In the genomic region with DNA sequence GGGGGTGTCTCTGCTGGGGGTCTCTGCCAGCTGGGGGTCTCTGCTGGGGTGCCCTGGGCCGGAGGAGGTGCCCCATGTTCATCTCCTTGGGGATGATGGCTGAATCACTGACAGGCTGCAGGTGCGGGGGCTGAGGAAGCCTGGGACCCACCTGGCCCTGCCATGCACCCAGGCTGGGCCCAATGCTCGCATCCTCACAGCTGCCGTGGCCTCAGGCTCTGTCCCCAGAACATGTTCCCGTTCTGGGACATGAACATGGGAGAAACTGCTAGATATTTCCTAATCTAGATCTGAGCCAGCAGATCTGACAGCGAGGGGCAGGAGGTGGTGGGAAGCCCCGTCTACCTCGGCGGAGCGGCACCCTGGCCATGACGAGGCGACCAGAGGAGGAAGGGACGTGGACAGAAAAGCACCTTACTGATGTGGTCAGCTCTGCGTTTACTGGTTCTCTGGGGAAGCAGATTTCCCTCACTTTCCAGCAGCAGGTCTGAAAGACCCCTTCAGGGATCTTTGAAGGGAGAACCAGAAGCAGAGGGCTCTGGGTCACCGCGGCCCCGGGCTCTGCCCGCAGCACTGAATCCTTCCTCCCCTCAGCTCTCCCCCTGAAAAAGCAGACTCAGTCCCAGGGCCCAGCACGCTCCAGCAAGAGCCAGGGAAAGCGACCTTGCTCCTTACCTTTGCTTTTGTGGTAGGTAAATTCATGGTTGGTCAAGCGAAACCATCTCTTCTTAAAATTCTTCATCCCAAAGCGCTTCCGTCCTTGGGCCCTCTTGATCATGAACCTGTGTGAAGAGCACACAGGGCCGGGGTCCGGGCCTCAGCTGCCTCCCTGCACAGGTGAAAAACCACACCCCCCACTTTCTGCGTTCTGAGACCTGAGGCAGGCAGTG, we compare ENCODE assay signal across 1 cellular context.
TF ChIP-seq lines count a peak whose summit lies in the region.

No MANE protein-coding gene starts in this region.

TF ChIP-seq in HEK293, 187 proteins besides CTCF, POLR2A, EP300 and RAD21 (continued from another document):
- TF ChIP-seq, protein P1, sequence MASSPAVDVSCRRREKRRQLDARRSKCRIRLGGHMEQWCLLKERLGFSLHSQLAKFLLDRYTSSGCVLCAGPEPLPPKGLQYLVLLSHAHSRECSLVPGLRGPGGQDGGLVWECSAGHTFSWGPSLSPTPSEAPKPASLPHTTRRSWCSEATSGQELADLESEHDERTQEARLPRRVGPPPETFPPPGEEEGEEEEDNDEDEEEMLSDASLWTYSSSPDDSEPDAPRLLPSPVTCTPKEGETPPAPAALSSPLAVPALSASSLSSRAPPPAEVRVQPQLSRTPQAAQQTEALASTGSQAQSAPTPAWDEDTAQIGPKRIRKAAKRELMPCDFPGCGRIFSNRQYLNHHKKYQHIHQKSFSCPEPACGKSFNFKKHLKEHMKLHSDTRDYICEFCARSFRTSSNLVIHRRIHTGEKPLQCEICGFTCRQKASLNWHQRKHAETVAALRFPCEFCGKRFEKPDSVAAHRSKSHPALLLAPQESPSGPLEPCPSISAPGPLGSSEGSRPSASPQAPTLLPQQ (tag by site-specific recombination; IDR thresholded peaks at IDR 0.05): no peak
- TF ChIP-seq ZXDB (tag by site-specific recombination; IDR thresholded peaks at IDR 0.05) (no peak), SCRT1 (tag by site-specific recombination; IDR thresholded peaks at IDR 0.05; ENCODE audit: borderline replicate concordance) (no peak), ZNF132 (tag by site-specific recombination; IDR thresholded peaks at IDR 0.05; ENCODE audit: borderline replicate concordance) (no peak), ZNF707 (tag by site-specific recombination; IDR thresholded peaks at IDR 0.05) (no peak), ZNF416 (tag by site-specific recombination; IDR thresholded peaks at IDR 0.05) (no peak), ZNF335 (tag by site-specific recombination; conservative IDR thresholded peaks at IDR 0.05) (no peak), ZBTB7A (tag by site-specific recombination; IDR thresholded peaks at IDR 0.05; ENCODE audit: low read depth) (peak; percentile 61; the same call in 1 of the 2 replicates)
- TF ChIP-seq, protein P2, sequence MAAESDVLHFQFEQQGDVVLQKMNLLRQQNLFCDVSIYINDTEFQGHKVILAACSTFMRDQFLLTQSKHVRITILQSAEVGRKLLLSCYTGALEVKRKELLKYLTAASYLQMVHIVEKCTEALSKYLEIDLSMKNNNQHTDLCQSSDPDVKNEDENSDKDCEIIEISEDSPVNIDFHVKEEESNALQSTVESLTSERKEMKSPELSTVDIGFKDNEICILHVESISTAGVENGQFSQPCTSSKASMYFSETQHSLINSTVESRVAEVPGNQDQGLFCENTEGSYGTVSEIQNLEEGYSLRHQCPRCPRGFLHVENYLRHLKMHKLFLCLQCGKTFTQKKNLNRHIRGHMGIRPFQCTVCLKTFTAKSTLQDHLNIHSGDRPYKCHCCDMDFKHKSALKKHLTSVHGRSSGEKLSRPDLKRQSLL (tag by site-specific recombination; IDR thresholded peaks at IDR 0.05): no peak
- TF ChIP-seq, protein P3, sequence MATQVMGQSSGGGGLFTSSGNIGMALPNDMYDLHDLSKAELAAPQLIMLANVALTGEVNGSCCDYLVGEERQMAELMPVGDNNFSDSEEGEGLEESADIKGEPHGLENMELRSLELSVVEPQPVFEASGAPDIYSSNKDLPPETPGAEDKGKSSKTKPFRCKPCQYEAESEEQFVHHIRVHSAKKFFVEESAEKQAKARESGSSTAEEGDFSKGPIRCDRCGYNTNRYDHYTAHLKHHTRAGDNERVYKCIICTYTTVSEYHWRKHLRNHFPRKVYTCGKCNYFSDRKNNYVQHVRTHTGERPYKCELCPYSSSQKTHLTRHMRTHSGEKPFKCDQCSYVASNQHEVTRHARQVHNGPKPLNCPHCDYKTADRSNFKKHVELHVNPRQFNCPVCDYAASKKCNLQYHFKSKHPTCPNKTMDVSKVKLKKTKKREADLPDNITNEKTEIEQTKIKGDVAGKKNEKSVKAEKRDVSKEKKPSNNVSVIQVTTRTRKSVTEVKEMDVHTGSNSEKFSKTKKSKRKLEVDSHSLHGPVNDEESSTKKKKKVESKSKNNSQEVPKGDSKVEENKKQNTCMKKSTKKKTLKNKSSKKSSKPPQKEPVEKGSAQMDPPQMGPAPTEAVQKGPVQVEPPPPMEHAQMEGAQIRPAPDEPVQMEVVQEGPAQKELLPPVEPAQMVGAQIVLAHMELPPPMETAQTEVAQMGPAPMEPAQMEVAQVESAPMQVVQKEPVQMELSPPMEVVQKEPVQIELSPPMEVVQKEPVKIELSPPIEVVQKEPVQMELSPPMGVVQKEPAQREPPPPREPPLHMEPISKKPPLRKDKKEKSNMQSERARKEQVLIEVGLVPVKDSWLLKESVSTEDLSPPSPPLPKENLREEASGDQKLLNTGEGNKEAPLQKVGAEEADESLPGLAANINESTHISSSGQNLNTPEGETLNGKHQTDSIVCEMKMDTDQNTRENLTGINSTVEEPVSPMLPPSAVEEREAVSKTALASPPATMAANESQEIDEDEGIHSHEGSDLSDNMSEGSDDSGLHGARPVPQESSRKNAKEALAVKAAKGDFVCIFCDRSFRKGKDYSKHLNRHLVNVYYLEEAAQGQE (tag by site-specific recombination; IDR thresholded peaks at IDR 0.05): no peak
- TF ChIP-seq, protein P4, sequence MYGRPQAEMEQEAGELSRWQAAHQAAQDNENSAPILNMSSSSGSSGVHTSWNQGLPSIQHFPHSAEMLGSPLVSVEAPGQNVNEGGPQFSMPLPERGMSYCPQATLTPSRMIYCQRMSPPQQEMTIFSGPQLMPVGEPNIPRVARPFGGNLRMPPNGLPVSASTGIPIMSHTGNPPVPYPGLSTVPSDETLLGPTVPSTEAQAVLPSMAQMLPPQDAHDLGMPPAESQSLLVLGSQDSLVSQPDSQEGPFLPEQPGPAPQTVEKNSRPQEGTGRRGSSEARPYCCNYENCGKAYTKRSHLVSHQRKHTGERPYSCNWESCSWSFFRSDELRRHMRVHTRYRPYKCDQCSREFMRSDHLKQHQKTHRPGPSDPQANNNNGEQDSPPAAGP (tag by site-specific recombination; IDR thresholded peaks at IDR 0.05): no peak
- TF ChIP-seq, protein P5, sequence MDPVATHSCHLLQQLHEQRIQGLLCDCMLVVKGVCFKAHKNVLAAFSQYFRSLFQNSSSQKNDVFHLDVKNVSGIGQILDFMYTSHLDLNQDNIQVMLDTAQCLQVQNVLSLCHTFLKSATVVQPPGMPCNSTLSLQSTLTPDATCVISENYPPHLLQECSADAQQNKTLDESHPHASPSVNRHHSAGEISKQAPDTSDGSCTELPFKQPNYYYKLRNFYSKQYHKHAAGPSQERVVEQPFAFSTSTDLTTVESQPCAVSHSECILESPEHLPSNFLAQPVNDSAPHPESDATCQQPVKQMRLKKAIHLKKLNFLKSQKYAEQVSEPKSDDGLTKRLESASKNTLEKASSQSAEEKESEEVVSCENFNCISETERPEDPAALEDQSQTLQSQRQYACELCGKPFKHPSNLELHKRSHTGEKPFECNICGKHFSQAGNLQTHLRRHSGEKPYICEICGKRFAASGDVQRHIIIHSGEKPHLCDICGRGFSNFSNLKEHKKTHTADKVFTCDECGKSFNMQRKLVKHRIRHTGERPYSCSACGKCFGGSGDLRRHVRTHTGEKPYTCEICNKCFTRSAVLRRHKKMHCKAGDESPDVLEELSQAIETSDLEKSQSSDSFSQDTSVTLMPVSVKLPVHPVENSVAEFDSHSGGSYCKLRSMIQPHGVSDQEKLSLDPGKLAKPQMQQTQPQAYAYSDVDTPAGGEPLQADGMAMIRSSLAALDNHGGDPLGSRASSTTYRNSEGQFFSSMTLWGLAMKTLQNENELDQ (tag by site-specific recombination; IDR thresholded peaks at IDR 0.05; ENCODE audit: low read depth): no peak
